ENCODE assay signal across 8 cellular contexts in genomic region chr17:82036634-82037112, GRCh38. TPM values are rescaled to one million over a fixed set of nuclear protein-coding genes. Genes with fewer than 3 reads are reported as not detected.
DNase-seq lines count a peak whose midpoint lies in the region; ATAC-seq and TF ChIP-seq lines count a peak whose summit lies in the region.

No MANE protein-coding gene starts in this region.

- peaks cover 11% of the 10 kb centered on the region for H3K79me2 ChIP-seq in SU-DHL-6 (ENCODE audit: insufficient read depth, low read length)

- no peak for TF ChIP-seq EP300 in gastroesophageal sphincter (IDR thresholded peaks at IDR 0.05)

- peak overlapping the region; percentile 94 for H3K4me3 ChIP-seq in SU-DHL-6 (ENCODE audit: insufficient read depth, low read length, poor library complexity, severe bottlenecking)
- H3K4me3 ChIP-seq in gastroesophageal sphincter = peak overlapping the region; percentile 51 to 90
- H3K4me3 ChIP-seq in skeletal muscle satellite cell (ENCODE audit: low read length) = peak overlapping the region; percentile 87

- peak overlapping the region; percentile 55; the same call in 1 of the 2 replicates for H3K27ac ChIP-seq in SU-DHL-6 (ENCODE audit: low read depth, low read length)
- H3K27ac ChIP-seq in gastroesophageal sphincter = peak overlapping the region; percentile 60 to 99 (median 94)

- no peaks in the 10 kb centered on the region for H3K36me3 ChIP-seq in SU-DHL-6 (ENCODE audit: low read length)
- H3K36me3 ChIP-seq in gastroesophageal sphincter = peaks cover 0 to 18% of the 10 kb centered on the region in 2 donors
- H3K36me3 ChIP-seq in skeletal muscle satellite cell (ENCODE audit: insufficient read depth, low read length) = no peaks in the 10 kb centered on the region

- DNase-seq in T1000 (lab: John Stamatoyannopoulos, UW) = no peak
- DNase-seq in activated CD8-positive, alpha-beta memory T cell treated with anti-CD3 and anti-CD28 coated beads, Interleukin-2, amount 50 U/mL, for 4 hours = no peak

- TF ChIP-seq CTCF in SU-DHL-6 (IDR thresholded peaks at IDR 0.05; ENCODE audit: insufficient read depth, low read length, poor library complexity, severe bottlenecking) = no peak
- TF ChIP-seq CTCF in gastroesophageal sphincter (IDR thresholded peaks at IDR 0.05) = no peak

- peaks cover 4% of the 10 kb centered on the region; the same call in 1 of the 2 replicates for H4K20me1 ChIP-seq in SU-DHL-6 (ENCODE audit: low read depth, low read length)

- no peaks in the 10 kb centered on the region for H3K9me3 ChIP-seq in SU-DHL-6 (ENCODE audit: insufficient read depth, low read length)
- H3K9me3 ChIP-seq in gastroesophageal sphincter = no peaks in the 10 kb centered on the region
- no peaks in the 10 kb centered on the region for H3K9me3 ChIP-seq in skeletal muscle satellite cell (replicated peaks; ENCODE audit: low read length)

- peak; percentile 9 for ATAC-seq in GM19455 (IDR thresholded peaks at IDR 0.05; ENCODE audit: unreplicated experiment)
- peak; percentile 0 for ATAC-seq in gastroesophageal sphincter
- ATAC-seq in GM21447 (IDR thresholded peaks at IDR 0.05; ENCODE audit: unreplicated experiment) = no peak
- no peak for ATAC-seq in HG02623 (IDR thresholded peaks at IDR 0.05; ENCODE audit: unreplicated experiment)

- WGBS in gastroesophageal sphincter (ENCODE audit: low coverage in 1 of 2), 2 donors = 57% methylated on average over 4 of the region's 24 CpGs; no CpG with 5 or more reads in 1 of the 2 donors

- H3K9ac ChIP-seq in SU-DHL-6 (ENCODE audit: low read length) (peak overlapping the region; percentile 92), skeletal muscle satellite cell (ENCODE audit: low read depth, low read length) (peak overlapping the region; percentile 87)

- H3K4me1 ChIP-seq in gastroesophageal sphincter = peaks cover 0 to 35% (median 12%) of the 10 kb centered on the region in 3 donors
- H3K4me1 ChIP-seq in skeletal muscle satellite cell (ENCODE audit: control insufficient read depth, insufficient read depth, low read length) = peaks cover 19% of the 10 kb centered on the region

- H3F3A ChIP-seq in SU-DHL-6 (ENCODE audit: insufficient read depth) = peaks cover 9% of the 10 kb centered on the region; the same call in 1 of the 2 replicates

- H3K9me2 ChIP-seq in SU-DHL-6 (replicated peaks; ENCODE audit: insufficient read depth, low read length) = no peaks in the 10 kb centered on the region

- no peaks in the 10 kb centered on the region for H3K27me3 ChIP-seq in SU-DHL-6 (ENCODE audit: low read length)
- peaks cover 8% of the 10 kb centered on the region for H3K27me3 ChIP-seq in gastroesophageal sphincter
- no peaks in the 10 kb centered on the region for H3K27me3 ChIP-seq in skeletal muscle satellite cell (ENCODE audit: control insufficient read depth, insufficient read depth, low read length)

- TF ChIP-seq POLR2A in gastroesophageal sphincter (IDR thresholded peaks at IDR 0.05) = no peak

- H3K4me2 ChIP-seq in SU-DHL-6 (ENCODE audit: low read depth, low read length, poor library complexity, severe bottlenecking) (peak overlapping the region; percentile 96), skeletal muscle satellite cell (ENCODE audit: low read length) (peak overlapping the region; percentile 99)

- no peak overlapping the region for H2AFZ ChIP-seq in SU-DHL-6 (ENCODE audit: low read depth, low read length, severe bottlenecking)

RNA-seq across cellular contexts. Expression of gene DCXR, which starts 0.8 kb away (rescaled TPM):
- 100 to 1,000 TPM in 2 of 4 donors, 10 to 100 TPM in 2; 70.7 to 140 (median 108) TPM for total RNA-seq in gastroesophageal sphincter
- 49.1 and 63.1 TPM in 2 replicates for total RNA-seq in skeletal muscle satellite cell (2012; rRNA removed)

RNA-seq across cellular contexts. Expression of gene RAC3, which starts 5.2 kb away (rescaled TPM):
- total RNA-seq in gastroesophageal sphincter = 1 to 10 TPM in 1 of 4 donors, under 1 TPM in 2, not detected in 1; 0.50 to 6.9 (median 0.54) TPM
- total RNA-seq in skeletal muscle satellite cell (2012; rRNA removed) = 9.6 and 15.5 TPM in 2 replicates

RNA-seq across cellular contexts. Expression of gene LRRC45, which starts 13.6 kb away (rescaled TPM):
- total RNA-seq in gastroesophageal sphincter = 10 to 100 TPM in 2 of 4 donors, 1 to 10 TPM in 2; 4.4 to 16.3 (median 12.4) TPM
- total RNA-seq in skeletal muscle satellite cell (2012; rRNA removed) = 8.6 and 13.5 TPM in 2 replicates

RNA-seq across cellular contexts. Expression of gene CENPX, which starts 14.0 kb away (rescaled TPM):
- 100 to 1,000 TPM in 1 of 4 donors, 10 to 100 TPM in 3; 65.3 to 110 (median 78.8) TPM for total RNA-seq in gastroesophageal sphincter
- 51.5 and 63.9 TPM in 2 replicates for total RNA-seq in skeletal muscle satellite cell (2012; rRNA removed)

RNA-seq across cellular contexts. Expression of gene RFNG, which starts 14.9 kb away (rescaled TPM):
- total RNA-seq in gastroesophageal sphincter = 10 to 100 TPM; 28.8 to 48.2 (median 34.3) TPM
- 29.5 and 31.2 TPM in 2 replicates for total RNA-seq in skeletal muscle satellite cell (2012; rRNA removed)

Comparison
In these comparisons a context has a peak if more than half of its experiments do, and no peak if none do; other contexts are left out.
1. ATAC-seq: peak in GM19455 (single experiment) and gastroesophageal sphincter (single experiment); none in GM21447 (single experiment) and HG02623 (single experiment).
2. Peak in every context shown above with its lines, with median percentiles within 50 percentile points of each other: H3K4me3 ChIP-seq.